In the genomic region with DNA sequence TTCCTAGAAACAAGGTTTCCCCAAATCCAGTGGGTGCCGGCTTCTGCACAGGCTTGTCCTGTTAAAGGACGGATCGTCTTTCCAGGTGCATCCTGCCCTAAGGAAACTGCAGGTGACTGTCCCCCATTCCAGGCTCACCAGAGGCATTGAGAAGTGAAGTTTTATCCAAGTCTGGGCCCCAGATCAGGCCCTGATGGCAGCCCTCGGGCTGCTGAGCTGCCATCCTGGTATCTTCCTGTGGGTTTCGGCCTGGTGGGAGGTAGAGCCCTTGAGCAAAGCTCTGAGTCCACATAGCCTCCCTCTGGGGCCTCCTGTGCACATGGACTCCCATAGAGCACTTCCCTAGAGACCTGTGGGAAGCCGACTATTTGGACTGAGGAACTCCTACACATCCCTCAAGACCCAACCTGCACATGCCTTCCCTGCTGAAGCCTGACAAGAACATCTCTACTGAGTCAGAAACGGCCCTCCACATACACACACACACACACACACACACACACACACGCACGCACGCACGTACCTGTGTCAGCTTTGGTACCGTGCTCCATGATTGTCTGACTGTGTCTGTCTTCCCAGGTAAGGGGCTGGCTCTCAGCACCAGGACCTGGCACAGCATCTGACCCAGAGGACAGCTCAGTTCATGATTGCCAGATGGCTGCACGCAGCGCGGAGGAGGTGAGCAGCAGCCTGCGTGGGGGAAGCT, we compare ENCODE assay signal across 35 cellular contexts. TPM values are rescaled to one million over a fixed set of nuclear protein-coding genes. Genes with fewer than 3 reads are reported as not detected.
"Had no signal": no experiment of that assay in that cellular context is flagged by ENCODE, and none has a peak within 500 bp of the region (broad histone marks: within the 10 kb centered on the region; RNA-seq: fewer than 3 reads in every experiment).

No MANE protein-coding gene starts in this region.

- H3K9me3 Mint-ChIP-seq: activated T-helper 1 cell treated with anti-CD3 and anti-CD28 coated beads, Interleukin-12 subunit alpha, Interleukin-12 subunit beta, Interleukin-2, Interleukin-4 antibody, amounts not matched to agents 30 ng/mL and 10 ng/mL and 1 ng/mL, durations not matched to agents 14 hours and 24 hours and 36 hours; mesothelial cell of epicardium; neural crest cell; stimulated activated memory B cell treated with anti-CD40 and anti-IgM and Interleukin-4, amounts not matched to agents 10 μg/mL and 1 μg/mL and 100 μg/mL, for 72 hours; T-helper 2 cell treated with Interferon-gamma antibody and Interleukin-4, amounts not matched to agents 5 μg/mL and 100 μg/mL, for 36 hours had no signal

- H3K4me2 ChIP-seq: hepatocyte had no signal

- H3K36me3 ChIP-seq: brain microvascular endothelial cell, gastroesophageal sphincter, right lobe of liver, stomach, suprapubic skin, tibial nerve had no signal

- H3K79me2 ChIP-seq: hepatocyte had no signal

- DNase-seq: activated CD4-positive, alpha-beta T cell treated with anti-CD3 and anti-CD28 coated beads for 48 hours; activated CD4-positive, alpha-beta T cell treated with anti-CD3 and anti-CD28 coated beads, Interleukin-2, amount 50 U/mL, for 48 hours; activated CD8-positive, alpha-beta memory T cell treated with anti-CD3 and anti-CD28 coated beads, Interleukin-2, amount 50 U/mL, for 4 hours; activated gamma-delta T cell; activated naive CD4-positive, alpha-beta T cell treated with anti-CD3 and anti-CD28 coated beads, Interleukin-2, amount 50 U/mL, for 16 hours; activated T-cell treated with anti-CD3 and anti-CD28 coated beads, Interleukin-2, amount 50 U/mL, for 1 hour; amniotic stem cell; brain microvascular endothelial cell; caudate nucleus; cortex of kidney; islet precursor cell; left ventricle myocardium superior; naive thymus-derived CD4-positive, alpha-beta T cell; occipital lobe; right lobe of liver; small intestine; stimulated activated CD4-positive, alpha-beta T cell treated with anti-CD3 and anti-CD28 coated beads, Interleukin-1b, Interleukin-23, amount 100 ng/mL, for 48 hours; stimulated activated CD4-positive, alpha-beta T cell treated with anti-CD3 and anti-CD28 coated beads, Interleukin-4, amount 100 ng/mL, for 4 hours; stimulated activated CD8-positive, alpha-beta memory T cell treated with anti-CD3 and anti-CD28 coated beads, Interleukin-4, amount 100 ng/mL, for 48 hours; stomach; T-helper 1 cell had no signal

- H2AFZ ChIP-seq: hepatocyte had no signal

- H3K27ac ChIP-seq: brain microvascular endothelial cell, hepatocyte, right lobe of liver, suprapubic skin, VCaP had no signal

- H3K4me3 Mint-ChIP-seq: activated T-helper 1 cell treated with anti-CD3 and anti-CD28 coated beads, Interleukin-12 subunit alpha, Interleukin-12 subunit beta, Interleukin-2, Interleukin-4 antibody, amounts not matched to agents 30 ng/mL and 10 ng/mL and 1 ng/mL, durations not matched to agents 14 hours and 24 hours and 36 hours; mesothelial cell of epicardium; naive thymus-derived CD4-positive, alpha-beta T cell; neural crest cell; stimulated activated memory B cell treated with anti-CD40 and anti-IgM and Interleukin-4, amounts not matched to agents 10 μg/mL and 1 μg/mL and 100 μg/mL, for 72 hours; T-helper 2 cell treated with Interferon-gamma antibody and Interleukin-4, amounts not matched to agents 5 μg/mL and 100 μg/mL, for 36 hours had no signal

- H3K9me3 ChIP-seq: gastroesophageal sphincter, right lobe of liver, stomach, suprapubic skin, tibial nerve had no signal

- ATAC-seq: activated CD4-positive, CD25-positive, alpha-beta regulatory T cell treated with anti-CD3 and anti-CD28 coated beads, Interleukin-2, amount 50 U/mL, for 24 hours; gastroesophageal sphincter; left ventricle myocardium superior; naive thymus-derived CD4-positive, alpha-beta T cell; right lobe of liver; stimulated activated memory B cell treated with anti-CD40 and anti-IgM and Interleukin-4, amounts not matched to agents 10 μg/mL and 1 μg/mL and 100 μg/mL, for 72 hours had no signal

- H3K4me3 ChIP-seq: gastroesophageal sphincter, hepatocyte, right lobe of liver, stomach, suprapubic skin, tibial nerve had no signal

- FAIRE-seq: astrocyte, endothelial cell of umbilical vein, small intestine, urothelium cell line had no signal

- H3K27me3 ChIP-seq: brain microvascular endothelial cell, gastroesophageal sphincter, hepatocyte, right lobe of liver, stomach, suprapubic skin, tibial nerve had no signal

- H3K27ac Mint-ChIP-seq: activated T-helper 1 cell treated with anti-CD3 and anti-CD28 coated beads, Interleukin-12 subunit alpha, Interleukin-12 subunit beta, Interleukin-2, Interleukin-4 antibody, amounts not matched to agents 30 ng/mL and 10 ng/mL and 1 ng/mL, durations not matched to agents 14 hours and 24 hours and 36 hours; mesothelial cell of epicardium; naive thymus-derived CD4-positive, alpha-beta T cell; stimulated activated memory B cell treated with anti-CD40 and anti-IgM and Interleukin-4, amounts not matched to agents 10 μg/mL and 1 μg/mL and 100 μg/mL, for 72 hours; T-helper 2 cell treated with Interferon-gamma antibody and Interleukin-4, amounts not matched to agents 5 μg/mL and 100 μg/mL, for 36 hours had no signal

- H3K36me3 Mint-ChIP-seq: naive thymus-derived CD4-positive, alpha-beta T cell; stimulated activated memory B cell treated with anti-CD40 and anti-IgM and Interleukin-4, amounts not matched to agents 10 μg/mL and 1 μg/mL and 100 μg/mL, for 72 hours had no signal

RNA-seq across cellular contexts. Expression of a gene that starts 16.4 kb away (rescaled TPM):
- polyA plus RNA-seq: naive thymus-derived CD4-positive, alpha-beta T cell had no signal
